Comparison of ENCODE assay signal across 21 cellular contexts in genomic region chr5:50863771-50864170, GRCh38.
DNase-seq lines count a peak whose midpoint lies in the region; ATAC-seq, FAIRE-seq and TF ChIP-seq lines count a peak whose summit lies in the region.
"Had no signal": no experiment of that assay in that cellular context is flagged by ENCODE, and none has a peak within 500 bp of the region (broad histone marks: within the 10 kb centered on the region; RNA-seq: fewer than 3 reads in every experiment).

No MANE protein-coding gene starts in this region.

- no peaks in the 10 kb centered on the region for H3K9me3 Mint-ChIP-seq in neural progenitor cell

- no peak for FAIRE-seq in endothelial cell of umbilical vein (lab: Jason Lieb, UNC)
- FAIRE-seq: A204.1, D721Med, GM12878, HepG2 had no signal

- no peaks in the 10 kb centered on the region for H3K9me2 ChIP-seq in MM.1S (replicated peaks; ENCODE audit: insufficient read depth, low read length)

- H3K79me2 ChIP-seq in MM.1S (ENCODE audit: low read length) = no peaks in the 10 kb centered on the region
- no peaks in the 10 kb centered on the region for H3K79me2 ChIP-seq in endothelial cell of umbilical vein (ENCODE audit: control insufficient read depth, insufficient read depth, low read length)
- H3K79me2 ChIP-seq in neural progenitor cell (ENCODE audit: low read depth) = no peaks in the 10 kb centered on the region

- H3K4me3 ChIP-seq in MM.1S (ENCODE audit: low read length) = no peak overlapping the region
- H3K4me3 ChIP-seq in endothelial cell of umbilical vein (replicated peaks in 1 of 3; ENCODE audit: insufficient read depth in 1 of 3, low read depth in 1 of 3, low read length in 3 of 3) = no peak overlapping the region
- no peak overlapping the region for H3K4me3 ChIP-seq in neural progenitor cell
- H3K4me3 ChIP-seq in sigmoid colon = no peak overlapping the region
- H3K4me3 ChIP-seq: GM12878, GM23248, HAP-1 had no signal

- TF ChIP-seq POLR2A in endothelial cell of umbilical vein (IDR thresholded peaks at IDR 0.05; ENCODE audit: low read depth, low read length) (no peak), sigmoid colon (IDR thresholded peaks at IDR 0.05) (no peak)

- POLR2A ChIA-PET in endothelial cell of umbilical vein (lab: Charles Lee) = no interaction called here

- intact Hi-C loops in endothelial cell of umbilical vein (cut with micrococcal nuclease) (no loop called here), sigmoid colon (cut with DNase I) (no loop called here)

- no peak overlapping the region for H3K4me3 Mint-ChIP-seq in neural progenitor cell
- H3K4me3 Mint-ChIP-seq: CD4-positive, alpha-beta T cell; IgD-negative memory B cell had no signal

- no TSS peak for BruUV-seq in endothelial cell of umbilical vein (replicated peaks; lab: Mats Ljungman, UMichigan)

- H3K4me2 ChIP-seq in MM.1S (ENCODE audit: low read depth, low read length) = peak overlapping the region; percentile 31; the same call in 1 of the 2 replicates
- no peak overlapping the region for H3K4me2 ChIP-seq in endothelial cell of umbilical vein (ENCODE audit: insufficient read depth, low read length)
- H3K4me2 ChIP-seq in neural progenitor cell = peak overlapping the region; percentile 43

- H3K9ac ChIP-seq in MM.1S (ENCODE audit: low read length) = no peak overlapping the region
- H3K9ac ChIP-seq in endothelial cell of umbilical vein (replicated peaks; ENCODE audit: extremely low read depth, insufficient read depth, low read length) = no peak overlapping the region
- H3K9ac ChIP-seq in neural progenitor cell = no peak overlapping the region
- H3K9ac ChIP-seq: GM23248 had no signal

- H3F3A ChIP-seq in MM.1S (ENCODE audit: insufficient read depth, low read length) = 0 out of 2 replicates have a peak, but pooled peaks cover 2% of the 10 kb centered on the region
- peaks cover 26% of the 10 kb centered on the region for H3F3A ChIP-seq in neural progenitor cell (ENCODE audit: low read depth)

- no peaks in the 10 kb centered on the region for H3K36me3 Mint-ChIP-seq in neural progenitor cell
- H3K36me3 Mint-ChIP-seq: IgD-negative memory B cell had no signal

- H3K4me1 Mint-ChIP-seq in neural progenitor cell = peaks cover 46% of the 10 kb centered on the region
- H3K4me1 Mint-ChIP-seq: IgD-negative memory B cell had no signal

- H3K27me3 ChIP-seq in MM.1S (replicated peaks; ENCODE audit: insufficient read depth, low read length) (no peaks in the 10 kb centered on the region), endothelial cell of umbilical vein (ENCODE audit: control insufficient read depth in 2 of 2, insufficient read depth in 2 of 2, low read length in 2 of 2) (no peaks in the 10 kb centered on the region), neural progenitor cell (no peaks in the 10 kb centered on the region), sigmoid colon (no peaks in the 10 kb centered on the region)

- H3K9me1 ChIP-seq in endothelial cell of umbilical vein (replicated peaks; ENCODE audit: control insufficient read depth, extremely low read depth, insufficient read depth, low read length) = no peaks in the 10 kb centered on the region

- H3K27ac ChIP-seq in MM.1S (ENCODE audit: low read length) = peak overlapping the region; percentile 26; the same call in 1 of the 2 replicates
- no peak overlapping the region for H3K27ac ChIP-seq in endothelial cell of umbilical vein (ENCODE audit: insufficient read depth, low read depth, low read length)
- peak overlapping the region; percentile 79 for H3K27ac ChIP-seq in neural progenitor cell
- H3K27ac ChIP-seq in sigmoid colon = no peak overlapping the region
- H3K27ac ChIP-seq: C4-2B, GM23248 had no signal

- peak; percentile 49 for ATAC-seq in GM18867 (IDR thresholded peaks at IDR 0.05; ENCODE audit: unreplicated experiment)
- ATAC-seq: GM12878, HepG2 had no signal

- no peak overlapping the region for H3K27ac Mint-ChIP-seq in neural progenitor cell
- H3K27ac Mint-ChIP-seq: CD4-positive, alpha-beta T cell; IgD-negative memory B cell had no signal

- CTCF ChIA-PET in endothelial cell of umbilical vein (lab: Charles Lee) = no interaction called here

- DNase-seq in MM.1S = no peak
- peak; percentile 4 for DNase-seq in endothelial cell of umbilical vein (ENCODE audit: low read depth, low spot score)
- DNase-seq in neural progenitor cell (ENCODE audit: low spot score) = no peak
- no peak for DNase-seq in activated T-cell treated with anti-CD3 and anti-CD28 coated beads for 4 hours
- DNase-seq in stimulated activated naive CD4-positive, alpha-beta T cell treated with Interleukin-2 at 50 U/mL for 16 hours (lab: John Stamatoyannopoulos, UW) = no peak
- no peak for DNase-seq in sigmoid colon
- no peak for DNase-seq in NCI-H128 (lab: John Stamatoyannopoulos, UW; ENCODE audit: unreplicated experiment)
- DNase-seq: ACHN; Caco-2; CD4-positive, alpha-beta T cell; GF-D8; GM23248; KBM-7 had no signal

- H3K36me3 ChIP-seq in MM.1S (replicated peaks; ENCODE audit: insufficient read depth, low read length) (no peaks in the 10 kb centered on the region), endothelial cell of umbilical vein (ENCODE audit: control insufficient read depth in 2 of 2, extremely low read depth in 1 of 2, insufficient read depth in 2 of 2, low read length in 2 of 2) (no peaks in the 10 kb centered on the region), neural progenitor cell (no peaks in the 10 kb centered on the region), sigmoid colon (no peaks in the 10 kb centered on the region)
- H3K36me3 ChIP-seq: HAP-1 had no signal

- TF ChIP-seq CTCF in MM.1S (IDR thresholded peaks at IDR 0.05; ENCODE audit: low read length) = no peak
- TF ChIP-seq CTCF in endothelial cell of umbilical vein (IDR thresholded peaks at IDR 0.05; ENCODE audit: extremely low read depth in 1 of 2, insufficient read depth in 1 of 2, low read depth in 1 of 2, low read length in 2 of 2) = no peak
- no peak for TF ChIP-seq CTCF in neural progenitor cell (IDR thresholded peaks at IDR 0.05)
- no peak for TF ChIP-seq CTCF in sigmoid colon (IDR thresholded peaks at IDR 0.05)

- no peaks in the 10 kb centered on the region for H3K9me3 ChIP-seq in MM.1S (replicated peaks; ENCODE audit: insufficient read depth, low read length)
- H3K9me3 ChIP-seq in endothelial cell of umbilical vein (replicated peaks; ENCODE audit: control insufficient read depth, insufficient read depth, low read length) = peaks cover 12% of the 10 kb centered on the region
- no peaks in the 10 kb centered on the region for H3K9me3 ChIP-seq in neural progenitor cell (ENCODE audit: low read depth)
- no peaks in the 10 kb centered on the region for H3K9me3 ChIP-seq in sigmoid colon
- H3K9me3 ChIP-seq: Caco-2, HAP-1 had no signal

- no peak for TF ChIP-seq EP300 in sigmoid colon (IDR thresholded peaks at IDR 0.05)

- peak overlapping the region; percentile 49; the same call in 1 of the 2 replicates for H2AFZ ChIP-seq in MM.1S (ENCODE audit: low read length)
- H2AFZ ChIP-seq in endothelial cell of umbilical vein (ENCODE audit: low read depth, low read length) = no peak overlapping the region
- H2AFZ ChIP-seq in neural progenitor cell (replicated peaks) = no peak overlapping the region
- H2AFZ ChIP-seq: GM23248 had no signal

- H3K4me1 ChIP-seq in MM.1S (ENCODE audit: low read length) (peaks cover 5% of the 10 kb centered on the region), endothelial cell of umbilical vein (ENCODE audit: control insufficient read depth, extremely low read depth, insufficient read depth, low read length) (no peaks in the 10 kb centered on the region), neural progenitor cell (peaks cover 41% of the 10 kb centered on the region), sigmoid colon (no peaks in the 10 kb centered on the region)
- H3K4me1 ChIP-seq: Caco-2, HAP-1 had no signal

- dilution Hi-C loops in endothelial cell of umbilical vein (cut with MboI; ENCODE audit: extremely low pct_ligation_motif_present, low sequenced_read_pairs) = no loop called here

- peaks cover 2% of the 10 kb centered on the region for H3K27me3 Mint-ChIP-seq in neural progenitor cell (ENCODE audit: insufficient read depth, low read depth)

- H4K20me1 ChIP-seq in MM.1S (ENCODE audit: insufficient read depth, low read length) (no peaks in the 10 kb centered on the region), endothelial cell of umbilical vein (replicated peaks; ENCODE audit: control insufficient read depth, extremely low read depth, insufficient read depth, low read length) (no peaks in the 10 kb centered on the region), neural progenitor cell (ENCODE audit: low read depth) (no peaks in the 10 kb centered on the region)

TF ChIP-seq in endothelial cell of umbilical vein, 7 proteins besides CTCF, POLR2A, EP300 and RAD21:
- TF ChIP-seq GATA2 (IDR thresholded peaks at IDR 0.05; ENCODE audit: insufficient read depth, insufficient read length, low read depth, low read length) = no peak
- TF ChIP-seq MAX (IDR thresholded peaks at IDR 0.05; ENCODE audit: insufficient read depth, insufficient read length) = no peak

Comparison
In these comparisons a context has a peak if more than half of its experiments do, and no peak if none do; other contexts are left out.
1. H3K27ac ChIP-seq: peak in MM.1S (single experiment) and neural progenitor cell (single experiment); none in endothelial cell of umbilical vein (single experiment) and sigmoid colon (0 of 4).